In the genomic region with DNA sequence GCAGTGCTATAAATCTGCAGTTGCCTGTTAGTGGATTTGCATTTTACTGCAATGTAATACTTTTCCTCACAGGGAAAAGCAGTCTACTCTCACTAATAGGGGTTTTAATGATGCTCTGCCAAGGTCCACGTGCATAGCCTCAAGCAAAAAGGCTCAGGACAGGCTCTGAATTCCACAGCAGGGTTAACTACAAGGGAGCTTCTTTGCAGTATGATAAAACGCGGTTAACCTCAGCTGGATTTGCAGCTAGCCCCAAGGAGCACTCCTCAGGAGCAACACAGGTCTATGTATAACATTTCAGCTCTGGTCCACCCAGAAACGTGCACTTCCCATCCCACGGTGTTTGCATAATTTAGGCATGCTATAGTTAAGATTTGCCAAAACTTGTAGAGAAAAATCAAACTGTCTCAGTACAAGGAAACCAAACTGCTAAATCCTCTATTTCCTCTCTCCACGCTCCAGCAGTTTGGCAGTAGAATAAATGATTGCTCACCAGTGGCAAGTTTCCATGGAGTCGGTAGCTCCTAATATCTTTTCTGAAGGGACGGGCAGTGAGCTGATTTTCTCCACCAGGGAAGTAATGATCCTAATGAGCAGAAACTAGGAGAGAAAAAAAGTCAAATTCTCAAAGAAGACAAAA, we compare ENCODE assay signal across 13 cellular contexts. TPM values are rescaled to one million over a fixed set of nuclear protein-coding genes. Genes with fewer than 3 reads are reported as not detected.
DNase-seq lines count a peak whose midpoint lies in the region; ATAC-seq lines count a peak whose summit lies in the region.
"Had no signal": no experiment of that assay in that cellular context is flagged by ENCODE, and none has a peak within 500 bp of the region (broad histone marks: within the 10 kb centered on the region; RNA-seq: fewer than 3 reads in every experiment).

No MANE protein-coding gene starts in this region.

- no peak overlapping the region for H3K4me3 ChIP-seq in GM23248
- H3K4me3 ChIP-seq: ascending aorta, mucosa of descending colon had no signal

- peaks cover 7% of the 10 kb centered on the region; the same call in 1 of the 2 replicates for H3K4me1 ChIP-seq in GM23248 (ENCODE audit: insufficient read depth)
- H3K4me1 ChIP-seq: ascending aorta had no signal

- H3K27ac ChIP-seq in GM23248, result no peak overlapping the region
- H3K27ac ChIP-seq: ascending aorta had no signal

- no peaks in the 10 kb centered on the region; the same call in 1 of the 2 replicates for H3F3A ChIP-seq in GM23248 (ENCODE audit: insufficient read depth)

- in situ Hi-C loops in GM23248 (cut with MboI) (no loop called here), SK-MEL-5 (cut with HindIII; ENCODE audit: low pct_unique_long_range_greater_than_20kb, low sequenced_read_pairs) (no loop called here)

- no peaks in the 10 kb centered on the region for H3K9me2 ChIP-seq in GM23248 (ENCODE audit: insufficient read depth)

- DNase-seq in A172 (ENCODE audit: low spot score) (peak; percentile 55), GM23248 (peak; percentile 70), SK-MEL-5 (ENCODE audit: low read depth, low spot score) (peak; percentile 72), glomerular visceral epithelial cell (ENCODE audit: extremely low spot score) (peak; percentile 83), D341Med (ENCODE audit: low spot score) (no peak)
- no peak for DNase-seq in stimulated activated CD4-positive, alpha-beta T cell treated with anti-CD3 and anti-CD28 coated beads, Interleukin-12 subunit alpha, Interleukin-12 subunit beta, amount 100 ng/mL, for 4 hours
- DNase-seq: CD4-positive, alpha-beta memory T cell; mucosa of descending colon; NCI-H2171; SW 1271 had no signal

- no peaks in the 10 kb centered on the region for H4K20me1 ChIP-seq in GM23248 (ENCODE audit: insufficient read depth)

- no peaks in the 10 kb centered on the region for H3K9me3 ChIP-seq in GM23248 (ENCODE audit: low read depth)
- H3K9me3 ChIP-seq: ascending aorta, mucosa of descending colon had no signal

- no peak for ATAC-seq in HG02588 (IDR thresholded peaks at IDR 0.05; ENCODE audit: unreplicated experiment)
- no peak for ATAC-seq in GM18520 (IDR thresholded peaks at IDR 0.05; ENCODE audit: unreplicated experiment)
- ATAC-seq: mucosa of descending colon had no signal

- no peak overlapping the region for H3K4me2 ChIP-seq in GM23248 (ENCODE audit: unreplicated experiment)

- no peak overlapping the region for H3K9ac ChIP-seq in GM23248

- H2AFZ ChIP-seq in GM23248, result no peak overlapping the region

- WGBS in GM23248 (ENCODE audit: low coverage in 1 of 2, low lambda C conversion rate in 2 of 2, missing lambda C conversion rate in 2 of 2), 2 experiments, result 11 to 14% methylated on average over 8 of the region's 8 CpGs

- no peaks in the 10 kb centered on the region for H3K27me3 ChIP-seq in GM23248 (replicated peaks; ENCODE audit: insufficient read depth)
- H3K27me3 ChIP-seq: ascending aorta had no signal

- H3K79me2 ChIP-seq in GM23248 (ENCODE audit: insufficient read depth), result no peaks in the 10 kb centered on the region

- H3K36me3 ChIP-seq in GM23248 (ENCODE audit: low read depth), result no peaks in the 10 kb centered on the region
- H3K36me3 ChIP-seq: ascending aorta had no signal

RNA-seq across cellular contexts. Expression of gene ASB4, which starts 13.1 kb away (rescaled TPM):
- total RNA-seq in A172 (2014; rRNA removed; shearing (Covaris generic)), result not detected in 2 replicates
- not detected in 2 replicates for total RNA-seq in GM23248 (2014; rRNA removed; shearing (Covaris generic))
- polyA plus RNA-seq in GM23248 (2016; fragmentation: Nextera tagmentation; extraction: Ambion mirVana), result not detected in 2 replicates
- total RNA-seq in SK-MEL-5 (2014; rRNA removed; shearing (Covaris generic)), result 156 and 173 TPM in 2 replicates
- 90.8 and 107 TPM in 2 replicates for polyA plus RNA-seq in SK-MEL-5 (2015; cell fraction: cytosol; rRNA removed)
- polyA plus RNA-seq in SK-MEL-5 (2015; cell fraction: nucleus; rRNA removed), result 129 and 136 TPM in 2 replicates
- total RNA-seq: CD4-positive, alpha-beta memory T cell had no signal
- polyA plus RNA-seq: CD4-positive, alpha-beta memory T cell had no signal

RNA-seq across cellular contexts. Expression of gene PON2, which starts 37.8 kb away (rescaled TPM):
- 210 and 228 TPM in 2 replicates for total RNA-seq in A172 (2014; rRNA removed; shearing (Covaris generic))
- 60.7 and 65.6 TPM in 2 replicates for total RNA-seq in GM23248 (2014; rRNA removed; shearing (Covaris generic))
- 89.1 and 99.7 TPM in 2 replicates for polyA plus RNA-seq in GM23248 (2016; fragmentation: Nextera tagmentation; extraction: Ambion mirVana)
- 248 and 260 TPM in 2 replicates for total RNA-seq in SK-MEL-5 (2014; rRNA removed; shearing (Covaris generic))
- 159 and 162 TPM in 2 replicates for polyA plus RNA-seq in SK-MEL-5 (2015; cell fraction: cytosol; rRNA removed)
- polyA plus RNA-seq in SK-MEL-5 (2015; cell fraction: nucleus; rRNA removed), result 1,251 and 1,308 TPM in 2 replicates

Comparison
In these comparisons a context has a peak if more than half of its experiments do, and no peak if none do; other contexts are left out.
1. DNase-seq: peak in A172 (single experiment), GM23248 (single experiment), SK-MEL-5 (single experiment) and glomerular visceral epithelial cell (single experiment); none in D341Med (single experiment) and stimulated activated CD4-positive, alpha-beta T cell treated with anti-CD3 and anti-CD28 coated beads, Interleukin-12 subunit alpha, Interleukin-12 subunit beta, amount 100 ng/mL, for 4 hours (single experiment).
2. RNA of gene ASB4, which starts 13.1 kb away (total RNA-seq): 156 to 173 TPM in SK-MEL-5; not detected in A172 and not detected in GM23248; every median in the first group is over 100 times any median in the second.